15 cellular contexts compared by ENCODE assay signal in the genomic region with DNA sequence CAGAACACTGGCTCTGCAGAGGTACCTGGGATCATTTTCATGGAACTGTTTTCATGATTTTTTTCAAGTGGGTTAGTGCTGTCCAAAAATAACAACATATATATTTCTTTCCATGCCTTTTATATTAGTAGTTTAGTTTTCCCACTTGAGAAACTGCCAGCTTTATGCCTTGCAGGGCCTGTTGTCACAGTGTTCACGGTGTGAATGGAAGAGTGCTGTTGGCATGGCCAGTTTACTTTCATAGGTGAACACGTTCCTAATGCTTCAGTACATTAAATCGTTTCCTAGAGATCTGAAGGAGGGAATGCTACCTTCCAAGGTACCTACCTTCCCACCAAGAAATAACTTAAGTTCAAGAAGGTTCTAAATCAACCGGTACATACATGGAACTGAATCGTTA.
"Had no signal": no experiment of that assay in that cellular context is flagged by ENCODE, and none has a peak within 500 bp of the region (broad histone marks: within the 10 kb centered on the region; RNA-seq: fewer than 3 reads in every experiment).

No MANE protein-coding gene starts in this region.

- ATAC-seq: activated CD8-positive, alpha-beta memory T cell treated with anti-CD3 and anti-CD28 coated beads, Interleukin-2, amount 10 ng/mL, durations not matched to agents 7 days and 5 days; activated T-cell treated with anti-CD3 and anti-CD28 coated beads, Interleukin-2, amount 50 U/mL, for 4 hours; left colon; mucosa of descending colon had no signal

- H3K4me3 ChIP-seq: heart left ventricle, mucosa of descending colon, spleen, stomach had no signal

- DNase-seq: activated CD4-positive, alpha-beta T cell treated with anti-CD3 and anti-CD28 coated beads, Interleukin-2, amount 10 ng/mL, durations not matched to agents 7 days and 5 days; activated CD4-positive, CD25-positive, alpha-beta regulatory T cell; activated CD8-positive, alpha-beta memory T cell treated with anti-CD3 and anti-CD28 coated beads, Interleukin-2, amount 10 ng/mL, durations not matched to agents 7 days and 5 days; activated effector memory CD4-positive, alpha-beta T cell treated with anti-CD3 and anti-CD28 coated beads, Interleukin-2, amount 50 U/mL, for 16 hours; activated naive CD8-positive, alpha-beta T cell treated with anti-CD3 and anti-CD28 coated beads, Interleukin-2, amount 10 ng/mL, durations not matched to agents 7 days and 5 days; activated T-cell treated with anti-CD3 and anti-CD28 coated beads, Interleukin-2, amount 50 U/mL, for 4 hours; effector memory CD4-positive, alpha-beta T cell; heart left ventricle; left colon; mucosa of descending colon; spleen; stomach had no signal

- H3K9me3 Mint-ChIP-seq: activated CD4-positive, alpha-beta T cell treated with anti-CD3 and anti-CD28 coated beads, Interleukin-2, amount 10 ng/mL, durations not matched to agents 7 days and 5 days; activated naive CD8-positive, alpha-beta T cell treated with anti-CD3 and anti-CD28 coated beads, Interleukin-2, amount 10 ng/mL, durations not matched to agents 7 days and 5 days; activated T-cell treated with anti-CD3 and anti-CD28 coated beads, Interleukin-2, amount 50 U/mL, for 4 hours; T-helper 2 cell treated with Interferon-gamma antibody and Interleukin-4, amounts not matched to agents 5 μg/mL and 100 μg/mL, for 36 hours had no signal

- H3K9me3 ChIP-seq: heart left ventricle, mucosa of descending colon, spleen, stomach had no signal

- H3K36me3 ChIP-seq: heart left ventricle, stomach had no signal

- H3K4me1 Mint-ChIP-seq: neural crest cell had no signal

- H3K27ac Mint-ChIP-seq: activated CD4-positive, alpha-beta T cell treated with anti-CD3 and anti-CD28 coated beads, Interleukin-2, amount 10 ng/mL, durations not matched to agents 7 days and 5 days; activated CD8-positive, alpha-beta memory T cell treated with anti-CD3 and anti-CD28 coated beads, Interleukin-2, amount 10 ng/mL, durations not matched to agents 7 days and 5 days; activated naive CD8-positive, alpha-beta T cell treated with anti-CD3 and anti-CD28 coated beads, Interleukin-2, amount 10 ng/mL, durations not matched to agents 7 days and 5 days; T-helper 2 cell treated with Interferon-gamma antibody and Interleukin-4, amounts not matched to agents 5 μg/mL and 100 μg/mL, for 36 hours had no signal

- H3K4me3 Mint-ChIP-seq: activated CD4-positive, alpha-beta T cell treated with anti-CD3 and anti-CD28 coated beads, Interleukin-2, amount 10 ng/mL, durations not matched to agents 7 days and 5 days; activated CD8-positive, alpha-beta memory T cell treated with anti-CD3 and anti-CD28 coated beads, Interleukin-2, amount 10 ng/mL, durations not matched to agents 7 days and 5 days; activated naive CD8-positive, alpha-beta T cell treated with anti-CD3 and anti-CD28 coated beads, Interleukin-2, amount 10 ng/mL, durations not matched to agents 7 days and 5 days; activated T-cell treated with anti-CD3 and anti-CD28 coated beads, Interleukin-2, amount 50 U/mL, for 4 hours; dendritic cell treated with granulocyte-macrophage colony-stimulating factor and Interleukin-4, amounts not matched to agents 40 ng/mL and 50 ng/mL, for 4 days; neural crest cell; T-helper 2 cell treated with Interferon-gamma antibody and Interleukin-4, amounts not matched to agents 5 μg/mL and 100 μg/mL, for 36 hours had no signal

- H3K27ac ChIP-seq: spleen had no signal

- H3K27me3 ChIP-seq: heart left ventricle, spleen, stomach had no signal

- H3K27me3 Mint-ChIP-seq: activated CD4-positive, alpha-beta T cell treated with anti-CD3 and anti-CD28 coated beads, Interleukin-2, amount 10 ng/mL, durations not matched to agents 7 days and 5 days; activated CD8-positive, alpha-beta memory T cell treated with anti-CD3 and anti-CD28 coated beads, Interleukin-2, amount 10 ng/mL, durations not matched to agents 7 days and 5 days; activated naive CD8-positive, alpha-beta T cell treated with anti-CD3 and anti-CD28 coated beads, Interleukin-2, amount 10 ng/mL, durations not matched to agents 7 days and 5 days; dendritic cell treated with granulocyte-macrophage colony-stimulating factor and Interleukin-4, amounts not matched to agents 40 ng/mL and 50 ng/mL, for 4 days had no signal
